ENCODE assay signal across 8 cellular contexts in genomic region chr17:76252040-76252954, GRCh38. TPM values are rescaled to one million over a fixed set of nuclear protein-coding genes. Genes with fewer than 3 reads are reported as not detected.
DNase-seq lines count a peak whose midpoint lies in the region; ATAC-seq, FAIRE-seq and TF ChIP-seq lines count a peak whose summit lies in the region.

No MANE protein-coding gene starts in this region.

- H3K27me3 Mint-ChIP-seq in activated naive CD4-positive, alpha-beta T cell treated with anti-CD3 and anti-CD28 coated beads, Interleukin-2, amount 50 U/mL, for 24 hours = no peaks in the 10 kb centered on the region

- no peaks in the 10 kb centered on the region for H3K27me3 ChIP-seq in Loucy (ENCODE audit: insufficient read depth, low read length, poor library complexity, severe bottlenecking)
- no peaks in the 10 kb centered on the region for H3K27me3 ChIP-seq in right cardiac atrium (ENCODE audit: control insufficient read depth, insufficient read depth)

- H3K27ac ChIP-seq in right cardiac atrium (ENCODE audit: low read length) = peak overlapping the region; percentile 28

- H4K20me1 ChIP-seq in Loucy (ENCODE audit: insufficient read depth, low read length, poor library complexity, severe bottlenecking) = no peaks in the 10 kb centered on the region

- no peak for TF ChIP-seq CTCF in Loucy (conservative IDR thresholded peaks at IDR 0.05; ENCODE audit: low read length)

- H3F3A ChIP-seq in Loucy (ENCODE audit: low read depth) = no peaks in the 10 kb centered on the region

- peak overlapping the region; percentile 46 for H3K4me2 ChIP-seq in Loucy (ENCODE audit: low read depth, low read length, poor library complexity, severe bottlenecking)

- H3K9me2 ChIP-seq in Loucy (replicated peaks; ENCODE audit: low read depth, low read length) = no peaks in the 10 kb centered on the region

- H3K4me1 ChIP-seq in Loucy (ENCODE audit: insufficient read depth, low read length, poor library complexity, severe bottlenecking) (peaks cover 15% of the 10 kb centered on the region), right cardiac atrium (ENCODE audit: control insufficient read depth, insufficient read depth, low read length) (no peaks in the 10 kb centered on the region)

- peaks cover 61% of the 10 kb centered on the region for H3K4me1 Mint-ChIP-seq in activated naive CD4-positive, alpha-beta T cell treated with anti-CD3 and anti-CD28 coated beads, Interleukin-2, amount 50 U/mL, for 24 hours

- H3K9me3 ChIP-seq in Loucy (ENCODE audit: insufficient read depth, low read depth, low read length) (no peaks in the 10 kb centered on the region), right cardiac atrium (ENCODE audit: control insufficient read depth, low read length) (no peaks in the 10 kb centered on the region)

- no peaks in the 10 kb centered on the region for H3K36me3 ChIP-seq in Loucy (ENCODE audit: insufficient read depth, low read length)

- H3K79me2 ChIP-seq in Loucy (ENCODE audit: insufficient read depth, low read length) = no peaks in the 10 kb centered on the region

- H3K9ac ChIP-seq in Loucy (ENCODE audit: low read depth, low read length, poor library complexity, severe bottlenecking) = peak overlapping the region; percentile 36

- intact Hi-C loops in right cardiac atrium (cut with DNase I) = no loop called here

- no peak overlapping the region for H3K4me3 ChIP-seq in Loucy (ENCODE audit: low read length, poor library complexity, severe bottlenecking)
- H3K4me3 ChIP-seq in right cardiac atrium (ENCODE audit: low read length) = no peak overlapping the region

- peak overlapping the region; percentile 10 for H2AFZ ChIP-seq in Loucy (ENCODE audit: low read length)

- H3K36me3 Mint-ChIP-seq in activated naive CD4-positive, alpha-beta T cell treated with anti-CD3 and anti-CD28 coated beads, Interleukin-2, amount 50 U/mL, for 24 hours = peaks cover 1% of the 10 kb centered on the region

- peak overlapping the region; percentile 96 for H3K27ac Mint-ChIP-seq in activated naive CD4-positive, alpha-beta T cell treated with anti-CD3 and anti-CD28 coated beads, Interleukin-2, amount 50 U/mL, for 24 hours

- no peak for DNase-seq in GM18507 (ENCODE audit: extremely low spot score, insufficient read length, low read depth)
- DNase-seq in right cardiac atrium = peak; percentile 59 to 71 (median 69)
- peak; percentile 57 for DNase-seq in stimulated activated CD8-positive, alpha-beta memory T cell treated with anti-CD3 and anti-CD28 coated beads, Interleukin-4, amount 100 ng/mL, for 48 hours
- DNase-seq in hippocampal formation (lab: John Stamatoyannopoulos, UW) = no peak
- no peak for DNase-seq in amygdala (lab: John Stamatoyannopoulos, UW)
- no peak for DNase-seq in iPS-NIHi11 (ENCODE audit: low spot score)

- H3K9me3 Mint-ChIP-seq in activated naive CD4-positive, alpha-beta T cell treated with anti-CD3 and anti-CD28 coated beads, Interleukin-2, amount 50 U/mL, for 24 hours = no peaks in the 10 kb centered on the region

- peak; percentile 88 for FAIRE-seq in GM18507 (lab: Jason Lieb, UNC)

- ATAC-seq in right cardiac atrium = peak; percentile 78 to 85

- 50% methylated on average over 11 of the region's 11 CpGs for WGBS in right cardiac atrium

- peak overlapping the region; percentile 73 for H3K4me3 Mint-ChIP-seq in activated naive CD4-positive, alpha-beta T cell treated with anti-CD3 and anti-CD28 coated beads, Interleukin-2, amount 50 U/mL, for 24 hours

RNA-seq across cellular contexts. Expression of gene RNF157, which starts 12.0 kb away (rescaled TPM):
- total RNA-seq in right cardiac atrium = 10 to 100 TPM; 10.2 to 18.8 (median 13.9) TPM
- 12.1 TPM for polyA plus RNA-seq in right cardiac atrium

RNA-seq across cellular contexts. Expression of gene UBALD2, which starts 12.9 kb away (rescaled TPM):
- 10 to 100 TPM; 19.8 to 28.9 (median 24.5) TPM for total RNA-seq in right cardiac atrium
- 19.5 TPM for polyA plus RNA-seq in right cardiac atrium

RNA-seq across cellular contexts. Expression of gene QRICH2, which starts 55.8 kb away (rescaled TPM):
- 1 to 10 TPM; 1.9 to 2.5 (median 2.2) TPM for total RNA-seq in right cardiac atrium
- polyA plus RNA-seq in right cardiac atrium = 2.1 TPM

Comparison
In these comparisons a context has a peak if more than half of its experiments do, and no peak if none do; other contexts are left out.
1. DNase-seq: peak in right cardiac atrium (3 of 3) and stimulated activated CD8-positive, alpha-beta memory T cell treated with anti-CD3 and anti-CD28 coated beads, Interleukin-4, amount 100 ng/mL, for 48 hours (single experiment); none in GM18507 (single experiment), hippocampal formation (0 of 2), amygdala (0 of 56) and iPS-NIHi11 (single experiment).